In the genomic region with DNA sequence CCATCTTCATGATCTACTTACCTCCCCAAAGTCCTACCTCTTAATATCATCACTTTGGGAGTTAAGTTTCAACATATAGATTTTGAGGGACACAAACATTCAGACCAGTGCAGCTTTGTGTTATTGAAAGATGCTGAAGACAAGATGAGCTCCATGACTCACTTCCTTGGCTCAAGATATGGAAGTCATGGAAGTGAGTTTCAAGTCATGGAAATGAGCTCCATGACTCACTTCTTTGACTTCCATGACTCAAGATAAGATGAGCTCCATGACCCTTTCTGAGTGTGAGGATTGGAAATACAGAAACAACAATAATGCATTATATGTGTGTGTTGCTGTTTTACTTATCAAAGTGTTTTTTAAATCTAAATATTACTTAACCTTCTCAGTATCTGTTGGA, we compare ENCODE assay signal across 14 cellular contexts.
DNase-seq lines count a peak whose midpoint lies in the region; ATAC-seq lines count a peak whose summit lies in the region.
"Had no signal": no experiment of that assay in that cellular context is flagged by ENCODE, and none has a peak within 500 bp of the region (broad histone marks: within the 10 kb centered on the region; RNA-seq: fewer than 3 reads in every experiment).

No MANE protein-coding gene starts in this region.

- DNase-seq in ACHN (peak; percentile 61), HPDE6-E6E7 (ENCODE audit: extremely low spot score) (peak; percentile 58), amniotic stem cell (lab: John Stamatoyannopoulos, UW) (peak; percentile 50), hepatic stellate cell (ENCODE audit: low spot score) (peak; percentile 33), NCI-H2107 treated with DMSO at 0.1 percent for 48 hours (lab: John Stamatoyannopoulos, UW; ENCODE audit: unreplicated experiment) (no peak), NCI-H1436 (lab: John Stamatoyannopoulos, UW) (no peak), superior temporal gyrus (ENCODE audit: extremely low spot score) (no peak)
- DNase-seq: activated CD4-positive, alpha-beta T cell treated with anti-CD3 and anti-CD28 coated beads for 1 hour; central memory CD4-positive, alpha-beta T cell; gastrocnemius medialis; NCI-H1417 treated with DMSO at 0.1 percent for 48 hours; uterus had no signal

- no peak for ATAC-seq in GM21576 (IDR thresholded peaks at IDR 0.05; ENCODE audit: unreplicated experiment)
- ATAC-seq: gastrocnemius medialis, left lobe of liver had no signal

- in situ Hi-C loops in ACHN (cut with HindIII; ENCODE audit: low pct_ligation_motif_present, low pct_unique_long_range_greater_than_20kb, low sequenced_read_pairs), result no loop called here

Comparison
In these comparisons a context has a peak if more than half of its experiments do, and no peak if none do; other contexts are left out.
1. DNase-seq: peak in ACHN (single experiment), HPDE6-E6E7 (single experiment), amniotic stem cell (single experiment) and hepatic stellate cell (single experiment); none in NCI-H2107 treated with DMSO at 0.1 percent for 48 hours (single experiment), NCI-H1436 (single experiment) and superior temporal gyrus (single experiment).